ENCODE assay signal across 8 cellular contexts in genomic region chr5:55691265-55692105, GRCh38. TPM values are rescaled to one million over a fixed set of nuclear protein-coding genes. Genes with fewer than 3 reads are reported as not detected.
A peak's percentile ranks its signal among the peaks of the same experiment; 100 is the strongest.
DNase-seq lines count a peak whose midpoint lies in the region; ATAC-seq and TF ChIP-seq lines count a peak whose summit lies in the region.

No MANE protein-coding gene starts in this region.

- DNase-seq in CD14-positive monocyte (ENCODE audit: low spot score) (no peak), HT-29 (ENCODE audit: low spot score) (peak; percentile 68), OCI-M1 (lab: John Stamatoyannopoulos, UW) (peak; percentile 79), dermis microvascular lymphatic vessel endothelial cell (ENCODE audit: low read depth in 2 of 2) (peak; percentile 51 to 58), mesothelial cell of epicardium (ENCODE audit: low spot score in 2 of 2, unreplicated experiment in 2 of 2) (no peak)

- H3K27me3 Mint-ChIP-seq in CD14-positive monocyte (ENCODE audit: low read depth in 3 of 3) (no peaks in the 10 kb centered on the region), mesothelial cell of epicardium (ENCODE audit: low read depth) (no peaks in the 10 kb centered on the region)

- peak; percentile 82 for TF ChIP-seq CTCF in CD14-positive monocyte (IDR thresholded peaks at IDR 0.05)
- TF ChIP-seq CTCF in mesothelial cell of epicardium (IDR thresholded peaks at IDR 0.05; ENCODE audit: unreplicated experiment): peak; percentile 87

- H3K4me1 Mint-ChIP-seq in CD14-positive monocyte (peaks cover 7% of the 10 kb centered on the region), mesothelial cell of epicardium (peaks cover 30% of the 10 kb centered on the region)

- ATAC-seq in GM21423 (IDR thresholded peaks at IDR 0.05; ENCODE audit: unreplicated experiment): no peak
- no peak for ATAC-seq in GM18873 (IDR thresholded peaks at IDR 0.05; ENCODE audit: low FRiP score, unreplicated experiment)
- ATAC-seq in GM21390 (IDR thresholded peaks at IDR 0.05; ENCODE audit: unreplicated experiment): no peak

- intact Hi-C loops in CD14-positive monocyte (cut with micrococcal nuclease): no loop called here

- peak overlapping the region in 2 of 7 donors; percentile 19 to 21 for H3K27ac Mint-ChIP-seq in CD14-positive monocyte
- peak overlapping the region; percentile 84 for H3K27ac Mint-ChIP-seq in mesothelial cell of epicardium

- H3K9me3 Mint-ChIP-seq in CD14-positive monocyte (no peaks in the 10 kb centered on the region), mesothelial cell of epicardium (peaks cover 3% of the 10 kb centered on the region)

- H3K36me3 Mint-ChIP-seq in CD14-positive monocyte (peaks cover 7 to 20% of the 10 kb centered on the region in 2 donors), mesothelial cell of epicardium (peaks cover 18% of the 10 kb centered on the region)

- H3K4me3 Mint-ChIP-seq in CD14-positive monocyte (no peak overlapping the region), mesothelial cell of epicardium (no peak overlapping the region)

RNA-seq across cellular contexts. Expression of gene SLC38A9, which starts 20.6 kb away (rescaled TPM):
- polyA plus RNA-seq in CD14-positive monocyte: 10 to 100 TPM; 14.1 to 15.2 TPM
- total RNA-seq in HT-29 (2014; rRNA removed; shearing (Covaris generic)): 7.4 and 10.7 TPM in 2 replicates
- total RNA-seq in dermis microvascular lymphatic vessel endothelial cell (36.2 and 40.7 TPM in 2 replicates), mesothelial cell of epicardium (39.9 to 43.2 TPM (median 40.6 TPM) in 3 replicates)

RNA-seq across cellular contexts. Expression of gene DDX4, which starts 46.4 kb away (rescaled TPM):
- polyA plus RNA-seq in CD14-positive monocyte: not detected
- not detected in 2 replicates for total RNA-seq in HT-29 (2014; rRNA removed; shearing (Covaris generic))
- total RNA-seq in dermis microvascular lymphatic vessel endothelial cell: not detected in 2 replicates
- 0.18 TPM in 1 of 3 replicates, not detected in the others for total RNA-seq in mesothelial cell of epicardium

Comparison
In these comparisons a context has a peak if more than half of its experiments do, and no peak if none do; other contexts are left out.
1. DNase-seq: peak in HT-29 (single experiment), OCI-M1 (single experiment) and dermis microvascular lymphatic vessel endothelial cell (2 of 2); none in CD14-positive monocyte (single experiment) and mesothelial cell of epicardium (0 of 2).